21 cellular contexts compared by ENCODE assay signal in the genomic region with DNA sequence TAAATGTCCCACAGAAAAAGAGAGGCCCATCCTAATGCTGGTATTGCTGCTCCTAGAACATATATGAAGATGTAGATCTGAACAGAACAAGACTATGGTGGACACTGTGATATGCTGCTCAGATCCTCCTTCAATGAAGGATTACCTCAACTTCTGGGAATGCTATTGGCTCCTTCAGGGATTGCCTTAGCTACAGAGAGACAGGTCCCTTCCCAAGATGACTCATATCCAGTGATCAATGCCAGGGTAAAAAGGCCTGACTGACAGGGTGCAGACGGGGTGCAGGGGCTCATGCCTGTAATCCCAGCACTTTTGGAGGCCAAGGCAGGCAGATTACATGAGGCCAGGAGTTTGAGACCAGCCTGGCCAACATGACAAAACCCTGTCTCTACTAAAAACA. TPM values are rescaled to one million over a fixed set of nuclear protein-coding genes. Genes with fewer than 3 reads are reported as not detected.
DNase-seq lines count a peak whose midpoint lies in the region; ATAC-seq and TF ChIP-seq lines count a peak whose summit lies in the region.
"Had no signal": no experiment of that assay in that cellular context is flagged by ENCODE, and none has a peak within 500 bp of the region (broad histone marks: within the 10 kb centered on the region; RNA-seq: fewer than 3 reads in every experiment).

No MANE protein-coding gene starts in this region.

- CTCF ChIA-PET in Calu3 (lab: Charles Lee), result interaction anchor here (0.7 to 1.4 kb wide), 2 partner anchors 20 to 48 kb away, joined by 3 to 5 read pairs; a partner anchor contains a TSS

- DNase-seq in Calu3 (peak; percentile 33), M059J (ENCODE audit: low read depth) (peak; percentile 64), cardiac fibroblast (ENCODE audit: low read depth in 2 of 2) (peak; percentile 16 to 34), kidney glomerular epithelial cell (lab: John Stamatoyannopoulos, UW) (peak; percentile 24), NCI-H146 (lab: John Stamatoyannopoulos, UW) (no peak), adrenal gland (no peak), HuH-7 (ENCODE audit: low spot score) (no peak)
- DNase-seq: activated CD4-positive, alpha-beta T cell treated with anti-CD3 and anti-CD28 coated beads for 48 hours; activated CD8-positive, alpha-beta memory T cell treated with anti-CD3 and anti-CD28 coated beads, Interleukin-2, amount 10 ng/mL, durations not matched to agents 7 days and 5 days; activated naive CD8-positive, alpha-beta T cell treated with anti-CD3 and anti-CD28 coated beads, Interleukin-2, amount 10 ng/mL, durations not matched to agents 7 days and 5 days; AML-193; DMS79 treated with DMSO at 0.1 percent for 48 hours; head of caudate nucleus; lower lobe of right lung; NCI-H1436; NCI-H69; stimulated activated CD4-positive, alpha-beta T cell treated with anti-CD3 and anti-CD28 coated beads, Interleukin-12 subunit alpha, Interleukin-12 subunit beta, amount 100 ng/mL, for 4 hours had no signal

- TF ChIP-seq POLR2A in adrenal gland (IDR thresholded peaks at IDR 0.05), result no peak

- intact Hi-C loops in Calu3 (cut with micrococcal nuclease; ENCODE audit: unreplicated experiment) (no loop called here), adrenal gland (cut with DNase I) (no loop called here)

- no peaks in the 10 kb centered on the region for H3K9me3 Mint-ChIP-seq in Calu3 (ENCODE audit: low read depth, unreplicated experiment)
- H3K9me3 Mint-ChIP-seq: activated naive CD8-positive, alpha-beta T cell treated with anti-CD3 and anti-CD28 coated beads, Interleukin-2, amount 10 ng/mL, durations not matched to agents 7 days and 5 days; dendritic cell treated with granulocyte-macrophage colony-stimulating factor and Interleukin-4, amounts not matched to agents 40 ng/mL and 50 ng/mL, for 4 days; T-helper 1 cell treated with Interleukin-12 subunit alpha and Interleukin-12 subunit beta and Interleukin-4 antibody, amounts not matched to agents 30 μg/mL and 1 μg/mL, for 36 hours had no signal

- no peaks in the 10 kb centered on the region for H3K36me3 ChIP-seq in adrenal gland (replicated peaks in 1 of 2)
- H3K36me3 ChIP-seq: lower lobe of right lung, neutrophil had no signal

- no peak overlapping the region for H3K4me3 Mint-ChIP-seq in Calu3 (ENCODE audit: low read depth, unreplicated experiment)
- H3K4me3 Mint-ChIP-seq: activated CD8-positive, alpha-beta memory T cell treated with anti-CD3 and anti-CD28 coated beads, Interleukin-2, amount 10 ng/mL, durations not matched to agents 7 days and 5 days; activated naive CD8-positive, alpha-beta T cell treated with anti-CD3 and anti-CD28 coated beads, Interleukin-2, amount 10 ng/mL, durations not matched to agents 7 days and 5 days; dendritic cell treated with granulocyte-macrophage colony-stimulating factor and Interleukin-4, amounts not matched to agents 40 ng/mL and 50 ng/mL, for 4 days; T-helper 1 cell treated with Interleukin-12 subunit alpha and Interleukin-12 subunit beta and Interleukin-4 antibody, amounts not matched to agents 30 μg/mL and 1 μg/mL, for 36 hours had no signal

- no peaks in the 10 kb centered on the region for H3K4me1 ChIP-seq in adrenal gland (replicated peaks in 1 of 2)
- H3K4me1 ChIP-seq: lower lobe of right lung had no signal

- H3K27ac ChIP-seq in adrenal gland, result no peak overlapping the region
- H3K27ac ChIP-seq: lower lobe of right lung, neutrophil had no signal

- no peak overlapping the region for H3K27ac Mint-ChIP-seq in Calu3 (ENCODE audit: unreplicated experiment)
- H3K27ac Mint-ChIP-seq: activated CD8-positive, alpha-beta memory T cell treated with anti-CD3 and anti-CD28 coated beads, Interleukin-2, amount 10 ng/mL, durations not matched to agents 7 days and 5 days; activated naive CD8-positive, alpha-beta T cell treated with anti-CD3 and anti-CD28 coated beads, Interleukin-2, amount 10 ng/mL, durations not matched to agents 7 days and 5 days; dendritic cell treated with granulocyte-macrophage colony-stimulating factor and Interleukin-4, amounts not matched to agents 40 ng/mL and 50 ng/mL, for 4 days; T-helper 1 cell treated with Interleukin-12 subunit alpha and Interleukin-12 subunit beta and Interleukin-4 antibody, amounts not matched to agents 30 μg/mL and 1 μg/mL, for 36 hours had no signal

- ATAC-seq in GM21825 (IDR thresholded peaks at IDR 0.05; ENCODE audit: unreplicated experiment), result no peak
- ATAC-seq: activated CD8-positive, alpha-beta memory T cell treated with anti-CD3 and anti-CD28 coated beads, Interleukin-2, amount 10 ng/mL, durations not matched to agents 7 days and 5 days; lower lobe of right lung had no signal

- H3K36me3 Mint-ChIP-seq in Calu3 (ENCODE audit: insufficient read depth, unreplicated experiment), result no peaks in the 10 kb centered on the region
- H3K36me3 Mint-ChIP-seq: activated CD8-positive, alpha-beta memory T cell treated with anti-CD3 and anti-CD28 coated beads, Interleukin-2, amount 10 ng/mL, durations not matched to agents 7 days and 5 days; activated naive CD8-positive, alpha-beta T cell treated with anti-CD3 and anti-CD28 coated beads, Interleukin-2, amount 10 ng/mL, durations not matched to agents 7 days and 5 days had no signal

- no peaks in the 10 kb centered on the region for H3K9me3 ChIP-seq in adrenal gland (replicated peaks in 1 of 3)
- H3K9me3 ChIP-seq: lower lobe of right lung, neutrophil had no signal

- no peak for TF ChIP-seq CTCF in Calu3 (IDR thresholded peaks at IDR 0.05; ENCODE audit: unreplicated experiment)
- TF ChIP-seq CTCF in cardiac fibroblast (IDR thresholded peaks at IDR 0.05; ENCODE audit: low read depth, low read length), result no peak
- no peak for TF ChIP-seq CTCF in adrenal gland (IDR thresholded peaks at IDR 0.05)

- no peaks in the 10 kb centered on the region for H3K27me3 Mint-ChIP-seq in Calu3 (ENCODE audit: unreplicated experiment)
- H3K27me3 Mint-ChIP-seq: activated CD8-positive, alpha-beta memory T cell treated with anti-CD3 and anti-CD28 coated beads, Interleukin-2, amount 10 ng/mL, durations not matched to agents 7 days and 5 days; activated naive CD8-positive, alpha-beta T cell treated with anti-CD3 and anti-CD28 coated beads, Interleukin-2, amount 10 ng/mL, durations not matched to agents 7 days and 5 days; dendritic cell treated with granulocyte-macrophage colony-stimulating factor and Interleukin-4, amounts not matched to agents 40 ng/mL and 50 ng/mL, for 4 days had no signal

- 39 to 78% (median 57%) methylated on average over 1 of the region's 1 CpG for WGBS in adrenal gland, 4 donors

- no TSS peak for BruUV-seq in Calu3 (replicated peaks; lab: Mats Ljungman, UMichigan)

- no peaks in the 10 kb centered on the region for H3K27me3 ChIP-seq in adrenal gland
- H3K27me3 ChIP-seq: neutrophil had no signal

- H3K4me3 ChIP-seq in cardiac fibroblast (replicated peaks in 1 of 2; ENCODE audit: low read depth in 2 of 2, low read length in 2 of 2) (no peak overlapping the region), adrenal gland (no peak overlapping the region)
- H3K4me3 ChIP-seq: lower lobe of right lung had no signal

- peaks cover 14% of the 10 kb centered on the region for H3K4me1 Mint-ChIP-seq in Calu3 (ENCODE audit: low read depth, unreplicated experiment)
- H3K4me1 Mint-ChIP-seq: activated CD8-positive, alpha-beta memory T cell treated with anti-CD3 and anti-CD28 coated beads, Interleukin-2, amount 10 ng/mL, durations not matched to agents 7 days and 5 days; activated naive CD8-positive, alpha-beta T cell treated with anti-CD3 and anti-CD28 coated beads, Interleukin-2, amount 10 ng/mL, durations not matched to agents 7 days and 5 days had no signal

RNA-seq across cellular contexts. Expression of a gene that starts 20.5 kb away (rescaled TPM):
- 33.3 and 39.3 TPM in 2 replicates for total RNA-seq in Calu3 (2022)
- 24.9 and 31.6 TPM in 2 replicates for total RNA-seq in M059J (2014; rRNA removed; shearing (Covaris generic))
- total RNA-seq in adrenal gland, result 10 to 100 TPM; 17.1 to 33.3 (median 27.5) TPM
- polyA plus RNA-seq in adrenal gland, result 10 to 100 TPM in 2 of 3 donors, 1 to 10 TPM in 1; 7.5 to 15.8 (median 11.0) TPM

RNA-seq across cellular contexts. Expression of a gene that starts 46.2 kb away (rescaled TPM):
- total RNA-seq in Calu3 (2022) (31.0 and 31.4 TPM in 2 replicates), adrenal gland (10 to 100 TPM in 7 of 8 donors, 1 to 10 TPM in 1; 8.4 to 35.9 (median 16.8) TPM)
- 54.6 and 62.8 TPM in 2 replicates for total RNA-seq in M059J (2014; rRNA removed; shearing (Covaris generic))
- polyA plus RNA-seq in adrenal gland, result 10 to 100 TPM in 2 of 3 donors, 1 to 10 TPM in 1; 6.4 to 38.0 (median 16.9) TPM

Comparison
In these comparisons a context has a peak if more than half of its experiments do, and no peak if none do; other contexts are left out.
1. DNase-seq: peak in Calu3 (single experiment), M059J (single experiment), cardiac fibroblast (2 of 2) and kidney glomerular epithelial cell (single experiment); none in NCI-H146 (single experiment), adrenal gland (0 of 7) and HuH-7 (single experiment).